13 cellular contexts compared by ENCODE assay signal in the genomic region with DNA sequence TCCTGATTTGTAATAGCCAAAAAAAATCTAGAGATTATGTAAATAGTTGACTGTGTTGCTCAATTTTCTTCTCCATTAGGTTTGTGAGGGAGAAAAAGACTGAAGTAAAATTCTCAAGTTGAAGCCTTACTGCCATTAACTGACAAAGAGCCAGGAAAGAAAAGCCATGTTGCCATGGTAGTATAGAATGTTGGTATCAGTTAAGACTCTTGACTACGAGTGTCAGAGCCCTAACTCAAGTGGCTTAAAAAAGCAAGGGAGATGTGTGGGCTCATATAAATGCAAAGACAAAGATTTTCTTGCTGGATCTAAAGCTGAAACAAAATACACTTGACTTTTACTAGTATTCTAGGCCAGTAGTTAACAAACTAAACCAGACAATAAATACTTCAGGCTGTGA.
"Had no signal": no experiment of that assay in that cellular context is flagged by ENCODE, and none has a peak within 500 bp of the region (broad histone marks: within the 10 kb centered on the region; RNA-seq: fewer than 3 reads in every experiment).

No MANE protein-coding gene starts in this region.

- H3K4me1 ChIP-seq: lower lobe of right lung, thyroid gland had no signal

- FAIRE-seq: frontal cortex had no signal

- H3K36me3 ChIP-seq: brain microvascular endothelial cell, lower lobe of right lung, thyroid gland had no signal

- H3K4me3 ChIP-seq: lower lobe of right lung, thyroid gland had no signal

- DNase-seq: activated CD4-positive, CD25-positive, alpha-beta regulatory T cell treated with anti-CD3 and anti-CD28 coated beads, Interleukin-2, amount 50 U/mL, for 72 hours; activated naive CD8-positive, alpha-beta T cell treated with anti-CD3 and anti-CD28 coated beads for 36 hours; anterior cingulate cortex; brain microvascular endothelial cell; effector memory CD4-positive, alpha-beta T cell; head of caudate nucleus; immature natural killer cell; lower lobe of right lung; stimulated activated CD4-positive, alpha-beta T cell treated with anti-CD3 and anti-CD28 coated beads, Interleukin-2, amount 100 ng/mL, for 48 hours; stimulated activated naive B cell treated with anti-CD40 and anti-IgM and Interleukin-4, amounts not matched to agents 10 μg/mL and 1 μg/mL and 100 μg/mL, for 72 hours; T1000; thyroid gland had no signal

- H3K27ac ChIP-seq: brain microvascular endothelial cell, lower lobe of right lung, thyroid gland had no signal

- ATAC-seq: lower lobe of right lung; stimulated activated naive B cell treated with anti-CD40 and anti-IgM and Interleukin-4, amounts not matched to agents 10 μg/mL and 1 μg/mL and 100 μg/mL, for 72 hours had no signal

- H3K27me3 ChIP-seq: brain microvascular endothelial cell, thyroid gland had no signal
